19 cellular contexts compared by ENCODE assay signal in genomic region chr10:1193561-1193960, GRCh38.
DNase-seq lines count a peak whose midpoint lies in the region; ATAC-seq and TF ChIP-seq lines count a peak whose summit lies in the region.
"Had no signal": no experiment of that assay in that cellular context is flagged by ENCODE, and none has a peak within 500 bp of the region (broad histone marks: within the 10 kb centered on the region; RNA-seq: fewer than 3 reads in every experiment).

No MANE protein-coding gene starts in this region.

- no peak for DNase-seq in activated CD8-positive, alpha-beta T cell treated with anti-CD3 and anti-CD28 coated beads, Interleukin-2, amount 10 ng/mL, durations not matched to agents 7 days and 5 days
- no peak for DNase-seq in activated CD8-positive, alpha-beta T cell treated with anti-CD3 and anti-CD28 coated beads for 36 hours
- DNase-seq in CD4-positive, alpha-beta memory T cell = peak in 2 of 5 donors; percentile 0 to 11
- DNase-seq: C1 segment of cervical spinal cord, H9, KBM-7, NCI-H1436, NCI-H2029 treated with DMSO at 0.1 percent for 48 hours, NCI-H2171 treated with DMSO at 0.1 percent for 48 hours, NCI-H446 treated with DMSO at 0.1 percent for 48 hours, NCI-H748 treated with DMSO at 0.1 percent for 48 hours, RPMI8226, SIG-M5 had no signal

- H3K4me3 Mint-ChIP-seq in activated CD8-positive, alpha-beta T cell treated with anti-CD3 and anti-CD28 coated beads, Interleukin-2, amount 10 ng/mL, durations not matched to agents 7 days and 5 days = no peak overlapping the region
- no peak overlapping the region for H3K4me3 Mint-ChIP-seq in activated CD8-positive, alpha-beta T cell treated with anti-CD3 and anti-CD28 coated beads for 36 hours
- peak overlapping the region in 4 of 8 donors; percentile 33 to 65 (median 46) for H3K4me3 Mint-ChIP-seq in CD4-positive, alpha-beta memory T cell
- H3K4me3 Mint-ChIP-seq in nephron = no peak overlapping the region
- H3K4me3 Mint-ChIP-seq: H9 had no signal

- H3K4me1 Mint-ChIP-seq in activated CD8-positive, alpha-beta T cell treated with anti-CD3 and anti-CD28 coated beads, Interleukin-2, amount 10 ng/mL, durations not matched to agents 7 days and 5 days (ENCODE audit: low read depth) = peaks cover 13% of the 10 kb centered on the region
- peaks cover 10% of the 10 kb centered on the region for H3K4me1 Mint-ChIP-seq in activated CD8-positive, alpha-beta T cell treated with anti-CD3 and anti-CD28 coated beads for 36 hours (ENCODE audit: low read depth)
- peaks cover 10 to 26% (median 15%) of the 10 kb centered on the region in 4 donors for H3K4me1 Mint-ChIP-seq in CD4-positive, alpha-beta memory T cell
- H3K4me1 Mint-ChIP-seq in nephron = peaks cover 31% of the 10 kb centered on the region

- no peak for TF ChIP-seq CTCF in activated CD8-positive, alpha-beta T cell treated with anti-CD3 and anti-CD28 coated beads for 36 hours (IDR thresholded peaks at IDR 0.05)
- no peak for TF ChIP-seq CTCF in nephron (IDR thresholded peaks at IDR 0.05; ENCODE audit: unreplicated experiment in 3 of 3)

- no peaks in the 10 kb centered on the region for H3K9me3 Mint-ChIP-seq in activated CD8-positive, alpha-beta T cell treated with anti-CD3 and anti-CD28 coated beads, Interleukin-2, amount 10 ng/mL, durations not matched to agents 7 days and 5 days (ENCODE audit: insufficient read depth)
- no peaks in the 10 kb centered on the region for H3K9me3 Mint-ChIP-seq in activated CD8-positive, alpha-beta T cell treated with anti-CD3 and anti-CD28 coated beads for 36 hours
- H3K9me3 Mint-ChIP-seq in CD4-positive, alpha-beta memory T cell = no peaks in the 10 kb centered on the region
- H3K9me3 Mint-ChIP-seq in nephron = no peaks in the 10 kb centered on the region
- H3K9me3 Mint-ChIP-seq: H9 had no signal

- POLR2A ChIA-PET in activated CD8-positive, alpha-beta T cell treated with anti-CD3 and anti-CD28 coated beads, Interleukin-2, amount 10 ng/mL, durations not matched to agents 7 days and 5 days (lab: Charles Lee) = no interaction called here
- POLR2A ChIA-PET in activated CD8-positive, alpha-beta T cell treated with anti-CD3 and anti-CD28 coated beads for 36 hours (lab: Charles Lee) = no interaction called here
- POLR2A ChIA-PET in CD4-positive, alpha-beta memory T cell (lab: Charles Lee; ENCODE audit: partially characterized antibody) = no interaction called here

- no peaks in the 10 kb centered on the region for H3K9me3 ChIP-seq in CD4-positive, alpha-beta memory T cell (ENCODE audit: control insufficient read depth in 1 of 2, low read length in 2 of 2)
- H3K9me3 ChIP-seq: Caco-2 had no signal

- no peaks in the 10 kb centered on the region for H3K36me3 Mint-ChIP-seq in activated CD8-positive, alpha-beta T cell treated with anti-CD3 and anti-CD28 coated beads, Interleukin-2, amount 10 ng/mL, durations not matched to agents 7 days and 5 days (ENCODE audit: low read depth)
- H3K36me3 Mint-ChIP-seq in activated CD8-positive, alpha-beta T cell treated with anti-CD3 and anti-CD28 coated beads for 36 hours (ENCODE audit: low read depth) = no peaks in the 10 kb centered on the region
- no peaks in the 10 kb centered on the region for H3K36me3 Mint-ChIP-seq in CD4-positive, alpha-beta memory T cell
- no peaks in the 10 kb centered on the region for H3K36me3 Mint-ChIP-seq in nephron (ENCODE audit: low read depth)

- no peak for ATAC-seq in activated CD8-positive, alpha-beta T cell treated with anti-CD3 and anti-CD28 coated beads, Interleukin-2, amount 10 ng/mL, durations not matched to agents 7 days and 5 days
- no peak for ATAC-seq in activated CD8-positive, alpha-beta T cell treated with anti-CD3 and anti-CD28 coated beads for 36 hours
- ATAC-seq in HG03442 (IDR thresholded peaks at IDR 0.05; ENCODE audit: unreplicated experiment) (no peak), GM21576 (IDR thresholded peaks at IDR 0.05; ENCODE audit: unreplicated experiment) (no peak), HG03159 (IDR thresholded peaks at IDR 0.05; ENCODE audit: unreplicated experiment) (no peak)

- CTCF ChIA-PET in activated CD8-positive, alpha-beta T cell treated with anti-CD3 and anti-CD28 coated beads, Interleukin-2, amount 10 ng/mL, durations not matched to agents 7 days and 5 days (lab: Charles Lee) = interaction anchor here (0.7 to 1.2 kb wide), 2 partner anchors 83 to 108 kb away, joined by 3 read pairs; no protein-coding TSS in a partner anchor
- CTCF ChIA-PET in activated CD8-positive, alpha-beta T cell treated with anti-CD3 and anti-CD28 coated beads for 36 hours (lab: Charles Lee) = interaction anchor here (1.6 kb wide), 1 partner anchor 12 kb away, joined by 3 read pairs; no protein-coding TSS in a partner anchor
- CTCF ChIA-PET in CD4-positive, alpha-beta memory T cell (lab: Charles Lee; ENCODE audit: partially characterized antibody) = no interaction called here

- H3K36me3 ChIP-seq in CD4-positive, alpha-beta memory T cell (ENCODE audit: insufficient read depth, low read length) = no peaks in the 10 kb centered on the region

- H3K27me3 ChIP-seq in CD4-positive, alpha-beta memory T cell (ENCODE audit: insufficient read depth, low read length) = no peaks in the 10 kb centered on the region

- H3K27ac ChIP-seq in CD4-positive, alpha-beta memory T cell (ENCODE audit: low read depth, low read length) = no peak overlapping the region
- H3K27ac ChIP-seq in angular gyrus (ENCODE audit: low read depth, low read length) = peak overlapping the region; percentile 29

- H3K27ac Mint-ChIP-seq in activated CD8-positive, alpha-beta T cell treated with anti-CD3 and anti-CD28 coated beads, Interleukin-2, amount 10 ng/mL, durations not matched to agents 7 days and 5 days = peak overlapping the region; percentile 4
- no peak overlapping the region for H3K27ac Mint-ChIP-seq in activated CD8-positive, alpha-beta T cell treated with anti-CD3 and anti-CD28 coated beads for 36 hours
- peak overlapping the region; percentile 0 to 80 (median 63) for H3K27ac Mint-ChIP-seq in CD4-positive, alpha-beta memory T cell
- peak overlapping the region; percentile 37 to 78 (median 57) for H3K27ac Mint-ChIP-seq in nephron
- H3K27ac Mint-ChIP-seq: H9 had no signal

- H3K27me3 Mint-ChIP-seq in activated CD8-positive, alpha-beta T cell treated with anti-CD3 and anti-CD28 coated beads, Interleukin-2, amount 10 ng/mL, durations not matched to agents 7 days and 5 days (ENCODE audit: low read depth) = peaks cover 2% of the 10 kb centered on the region
- peaks cover 1% of the 10 kb centered on the region for H3K27me3 Mint-ChIP-seq in activated CD8-positive, alpha-beta T cell treated with anti-CD3 and anti-CD28 coated beads for 36 hours
- H3K27me3 Mint-ChIP-seq in CD4-positive, alpha-beta memory T cell = peaks cover under 1 to 2% of the 10 kb centered on the region in 2 donors
- H3K27me3 Mint-ChIP-seq in nephron (ENCODE audit: low read depth) = peaks cover 16% of the 10 kb centered on the region

- intact Hi-C loops in activated CD8-positive, alpha-beta T cell treated with anti-CD3 and anti-CD28 coated beads for 36 hours (cut with micrococcal nuclease) = no loop called here
- intact Hi-C loops in CD4-positive, alpha-beta memory T cell (cut with micrococcal nuclease) = no loop called here

- H3K4me1 ChIP-seq in CD4-positive, alpha-beta memory T cell (ENCODE audit: insufficient read depth, low read length) = peaks cover 14% of the 10 kb centered on the region

- H3K4me3 ChIP-seq in CD4-positive, alpha-beta memory T cell (ENCODE audit: low read length in 2 of 2) = no peak overlapping the region
